In the genomic region with DNA sequence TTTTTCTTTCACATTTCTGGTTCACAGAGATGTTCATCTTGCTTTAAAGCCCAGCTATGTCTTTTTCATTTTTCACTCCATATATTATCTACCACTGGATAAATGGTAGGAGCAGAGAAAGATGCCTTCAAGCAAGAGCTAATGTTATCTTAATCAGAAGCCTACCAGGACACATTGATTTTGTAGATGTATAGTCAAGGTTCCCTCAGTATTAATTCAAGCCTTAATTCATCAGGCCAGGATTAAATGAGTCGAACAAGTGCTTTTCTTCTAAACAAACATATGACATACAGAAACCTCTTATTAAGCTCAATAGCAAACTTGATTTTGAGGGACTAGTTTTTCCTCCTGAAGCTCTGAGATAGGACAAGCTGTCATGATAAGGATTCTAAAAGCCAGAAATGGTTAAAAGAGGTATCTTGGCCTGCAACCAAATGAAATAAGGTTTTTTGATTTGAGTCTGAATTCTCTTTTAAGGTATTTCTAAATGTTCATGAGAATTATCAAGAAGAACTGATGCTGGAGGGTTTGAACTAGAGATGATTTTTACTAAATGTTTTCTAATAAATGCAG, we compare ENCODE assay signal across 23 cellular contexts.
DNase-seq lines count a peak whose midpoint lies in the region; ATAC-seq, FAIRE-seq and TF ChIP-seq lines count a peak whose summit lies in the region.
"Had no signal": no experiment of that assay in that cellular context is flagged by ENCODE, and none has a peak within 500 bp of the region (broad histone marks: within the 10 kb centered on the region; RNA-seq: fewer than 3 reads in every experiment).

No MANE protein-coding gene starts in this region.

- H3K9me3 ChIP-seq in SK-N-SH, result no peaks in the 10 kb centered on the region
- H3K9me3 ChIP-seq: BE2C had no signal

- peak; percentile 39 for FAIRE-seq in GM18507 (lab: Jason Lieb, UNC)
- FAIRE-seq: A204.1, D721Med, GM12878, H1 had no signal

- no peaks in the 10 kb centered on the region for H3K27me3 Mint-ChIP-seq in chondrocyte (ENCODE audit: low read depth)
- H3K27me3 Mint-ChIP-seq: CD4-positive, alpha-beta T cell had no signal

- H3K36me3 ChIP-seq in SK-N-SH (replicated peaks in 1 of 2; ENCODE audit: control insufficient read depth in 1 of 2, insufficient read depth in 2 of 2, low read length in 1 of 2), result no peaks in the 10 kb centered on the region
- H3K36me3 ChIP-seq: BE2C had no signal

- no peak overlapping the region for H2AFZ ChIP-seq in SK-N-SH (ENCODE audit: low read depth)
- H2AFZ ChIP-seq: GM23248 had no signal

- H3K27me3 ChIP-seq in SK-N-SH (ENCODE audit: insufficient read depth), result no peaks in the 10 kb centered on the region
- H3K27me3 ChIP-seq: BE2C had no signal

- no peaks in the 10 kb centered on the region for H3K9me2 ChIP-seq in SK-N-SH

- TF ChIP-seq CTCF in SK-N-SH (IDR thresholded peaks at IDR 0.05) (no peak), chondrocyte (IDR thresholded peaks at IDR 0.05) (no peak)

- no peaks in the 10 kb centered on the region for H3K79me2 ChIP-seq in SK-N-SH (ENCODE audit: insufficient read depth)

- H4K20me1 ChIP-seq in SK-N-SH (ENCODE audit: insufficient read depth), result no peaks in the 10 kb centered on the region
- H4K20me1 ChIP-seq: BLaER1 treated with 17β-estradiol and CSF1 and Interleukin-3, amounts not matched to agents 10 nM and 100 nM had no signal

- H3K4me1 ChIP-seq in SK-N-SH (ENCODE audit: control insufficient read depth in 1 of 2, insufficient read depth in 2 of 2, low read depth in 1 of 2, low read length in 1 of 2), result no peaks in the 10 kb centered on the region
- H3K4me1 ChIP-seq: BE2C; BLaER1 treated with 17β-estradiol and CSF1 and Interleukin-3, amounts not matched to agents 10 nM and 100 nM had no signal

- no peak for DNase-seq in GM18507 (ENCODE audit: extremely low spot score, insufficient read length, low read depth)
- DNase-seq in SK-N-SH, result peak; percentile 10
- DNase-seq in chondrocyte (ENCODE audit: low spot score), result no peak
- no peak for DNase-seq in AML-193 (lab: John Stamatoyannopoulos, UW)
- DNase-seq: BE2C; CD4-positive, alpha-beta T cell; CD8-positive, alpha-beta memory T cell; DMS 273 treated with DMSO at 0.1 percent for 48 hours; DMS79; EL; GDM1; GM23248; H7; HCEC 1CT had no signal

- POLR2A ChIA-PET in SK-N-SH (lab: Yijun Ruan, JAX), result interaction anchor here (2.2 kb wide), 1 partner anchor 115 kb away, joined by 4 read pairs; no protein-coding TSS in a partner anchor

- peaks cover 13% of the 10 kb centered on the region for H3K36me3 Mint-ChIP-seq in chondrocyte (ENCODE audit: low read depth)
- H3K36me3 Mint-ChIP-seq: CD14-positive monocyte; CD8-positive, alpha-beta memory T cell had no signal

- no peaks in the 10 kb centered on the region for H3F3A ChIP-seq in SK-N-SH (replicated peaks; ENCODE audit: insufficient read depth)

- H3K4me1 Mint-ChIP-seq in chondrocyte (ENCODE audit: low read depth), result no peaks in the 10 kb centered on the region
- H3K4me1 Mint-ChIP-seq: CD14-positive monocyte; CD8-positive, alpha-beta memory T cell had no signal

- H3K9me3 Mint-ChIP-seq in chondrocyte (ENCODE audit: low read depth), result peaks cover 2% of the 10 kb centered on the region
- H3K9me3 Mint-ChIP-seq: CD14-positive monocyte; CD4-positive, alpha-beta T cell had no signal

- H3K9ac ChIP-seq in SK-N-SH, result no peak overlapping the region
- H3K9ac ChIP-seq: BLaER1 treated with 17β-estradiol and CSF1 and Interleukin-3, amounts not matched to agents 10 nM and 100 nM; GM23248 had no signal

- TF ChIP-seq RAD21 in SK-N-SH (IDR thresholded peaks at IDR 0.05; ENCODE audit: low read length), result no peak; the same call in 1 of the 2 replicates

- peak in 1 of 2 experiments; percentile 88; a peak in 2 of 4 replicates for TF ChIP-seq EP300 in SK-N-SH (IDR thresholded peaks at IDR 0.05; ENCODE audit: borderline replicate concordance in 1 of 2, low read depth in 1 of 2, low read length in 1 of 2)

- no peak overlapping the region for H3K4me3 Mint-ChIP-seq in chondrocyte (ENCODE audit: unreplicated experiment)
- H3K4me3 Mint-ChIP-seq: CD14-positive monocyte; CD4-positive, alpha-beta T cell; CD8-positive, alpha-beta memory T cell had no signal

- WGBS in SK-N-SH (ENCODE audit: low lambda C conversion rate), result 19% methylated on average over 1 of the region's 1 CpG

- no peak overlapping the region for H3K4me3 ChIP-seq in SK-N-SH (ENCODE audit: low read depth in 2 of 2, low read length in 1 of 2)
- H3K4me3 ChIP-seq: BLaER1 treated with 17β-estradiol and CSF1 and Interleukin-3, amounts not matched to agents 10 nM and 100 nM; GM12878; GM23248 had no signal

- ATAC-seq in HG02798 (IDR thresholded peaks at IDR 0.05; ENCODE audit: poor library complexity, unreplicated experiment) (no peak), GM21576 (IDR thresholded peaks at IDR 0.05; ENCODE audit: unreplicated experiment) (no peak)
- ATAC-seq: GM12878 had no signal

- peak overlapping the region; percentile 20 for H3K27ac Mint-ChIP-seq in chondrocyte (ENCODE audit: unreplicated experiment)
- H3K27ac Mint-ChIP-seq: CD14-positive monocyte; CD4-positive, alpha-beta T cell had no signal

- peak overlapping the region in 1 of 2 experiments; percentile 71; a peak in 2 of 4 replicates for H3K27ac ChIP-seq in SK-N-SH (ENCODE audit: low read depth in 2 of 2, low read length in 1 of 2)
- H3K27ac ChIP-seq: 22Rv1; BLaER1 treated with 17β-estradiol and CSF1 and Interleukin-3, amounts not matched to agents 10 nM and 100 nM; GM23248 had no signal

- H3K4me2 ChIP-seq in SK-N-SH, result no peak overlapping the region
- H3K4me2 ChIP-seq: BLaER1 treated with 17β-estradiol and CSF1 and Interleukin-3, amounts not matched to agents 10 nM and 100 nM had no signal

- CTCF ChIA-PET in SK-N-SH (lab: Yijun Ruan, JAX), result interaction anchor here (0.5 to 5.7 kb wide), 4 partner anchors 9 to 504 kb away, joined by 3 to 36 read pairs (median 4); no protein-coding TSS in a partner anchor

TF ChIP-seq in SK-N-SH, 30 proteins besides CTCF, POLR2A, EP300 and RAD21:
- TF ChIP-seq TCF12 (IDR thresholded peaks at IDR 0.05) (peak; percentile 34; the same call in 1 of the 2 replicates), RXRA (IDR thresholded peaks at IDR 0.05; ENCODE audit: borderline replicate concordance, low read depth) (no peak), NRF1 (IDR thresholded peaks at IDR 0.05; ENCODE audit: low read depth, low read length) (no peak), ZBTB33 (IDR thresholded peaks at IDR 0.05; ENCODE audit: borderline replicate concordance, low read depth) (no peak), CHD2 (IDR thresholded peaks at IDR 0.05; ENCODE audit: low read length, partially characterized antibody) (peak; percentile 31), RCOR1 (IDR thresholded peaks at IDR 0.05; ENCODE audit: low read length) (peak; percentile 45; the same call in 1 of the 2 replicates), FOXM1 (IDR thresholded peaks at IDR 0.05; ENCODE audit: low read depth) (no peak), RFX5 (IDR thresholded peaks at IDR 0.05; ENCODE audit: low read length) (no peak), EZH2phosphoT487 (IDR thresholded peaks at IDR 0.05; ENCODE audit: borderline replicate concordance, low read depth) (no peak), GATA2 (CRISPR knock-in tag; IDR thresholded peaks at IDR 0.05) (peak; percentile 91)
